10 cellular contexts compared by ENCODE assay signal in the genomic region with DNA sequence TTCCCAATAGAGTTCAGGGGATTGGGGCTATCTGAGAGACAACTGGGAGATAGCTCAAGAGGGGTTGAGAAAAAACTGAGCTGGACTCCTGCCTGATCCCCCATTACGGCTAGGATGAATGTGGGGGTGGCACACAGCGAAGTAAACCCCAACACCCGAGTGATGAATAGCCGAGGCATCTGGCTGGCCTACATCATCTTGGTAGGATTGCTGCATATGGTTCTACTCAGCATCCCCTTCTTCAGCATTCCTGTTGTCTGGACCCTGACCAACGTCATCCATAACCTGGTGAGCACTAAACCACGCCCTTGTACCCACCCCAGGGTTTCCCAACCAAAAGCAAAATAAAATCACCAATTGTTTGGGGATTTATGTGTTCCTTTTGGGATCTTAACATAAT.
DNase-seq lines count a peak whose midpoint lies in the region; ATAC-seq and TF ChIP-seq lines count a peak whose summit lies in the region.
"Had no signal": no experiment of that assay in that cellular context is flagged by ENCODE, and none has a peak within 500 bp of the region (broad histone marks: within the 10 kb centered on the region; RNA-seq: fewer than 3 reads in every experiment).

No MANE protein-coding gene starts in this region.

- H3K27me3 ChIP-seq in brain microvascular endothelial cell (replicated peaks) (no peaks in the 10 kb centered on the region), muscle layer of colon (ENCODE audit: control insufficient read depth in 1 of 2, insufficient read depth in 2 of 2, low read length in 2 of 2) (no peaks in the 10 kb centered on the region)

- H3K9ac ChIP-seq in muscle layer of colon (ENCODE audit: low read length): no peak overlapping the region

- H3K4me3 ChIP-seq in brain microvascular endothelial cell (ENCODE audit: low read depth, low read length) (peak overlapping the region; percentile 75), muscle layer of colon (ENCODE audit: low read depth in 1 of 2, low read length in 2 of 2) (peak overlapping the region in 1 of 2 donors; percentile 99)

- peaks cover 33% of the 10 kb centered on the region for H3K4me1 ChIP-seq in muscle layer of colon (ENCODE audit: insufficient read depth, low read length)

- in situ Hi-C loops in brain microvascular endothelial cell (cut with HindIII; ENCODE audit: low pct_ligation_motif_present, low sequenced_read_pairs): no loop called here

- H3K36me3 ChIP-seq in brain microvascular endothelial cell (replicated peaks) (peaks cover 45% of the 10 kb centered on the region), muscle layer of colon (ENCODE audit: insufficient read depth, low read length) (peaks cover 53% of the 10 kb centered on the region)

- DNase-seq in AG08396 (ENCODE audit: low spot score): peak; percentile 14
- DNase-seq in HCEC 1CT: peak; percentile 26
- DNase-seq in brain microvascular endothelial cell: no peak
- no peak for DNase-seq in DMS79 (lab: John Stamatoyannopoulos, UW)
- DNase-seq in activated T-cell treated with anti-CD3 and anti-CD28 coated beads for 4 hours: no peak
- DNase-seq: activated CD4-positive, alpha-beta T cell treated with anti-CD3 and anti-CD28 coated beads for 1 hour; NCI-H1436 had no signal

- TF ChIP-seq CTCF in brain microvascular endothelial cell (IDR thresholded peaks at IDR 0.05; ENCODE audit: low read depth, low read length, missing control alignments): no peak

- no peak overlapping the region for H3K27ac ChIP-seq in brain microvascular endothelial cell
- peak overlapping the region; percentile 59 for H3K27ac ChIP-seq in muscle layer of colon (ENCODE audit: low read depth, low read length)

- H3K9me3 ChIP-seq in muscle layer of colon (ENCODE audit: low read length): no peaks in the 10 kb centered on the region

- ATAC-seq in GM19395 (IDR thresholded peaks at IDR 0.05; ENCODE audit: unreplicated experiment) (no peak), GM21367 (IDR thresholded peaks at IDR 0.05; ENCODE audit: unreplicated experiment) (no peak)

Comparison
In these comparisons a context has a peak if more than half of its experiments do, and no peak if none do; other contexts are left out.
1. DNase-seq: peak in AG08396 (single experiment) and HCEC 1CT (single experiment); none in brain microvascular endothelial cell (single experiment), DMS79 (single experiment) and activated T-cell treated with anti-CD3 and anti-CD28 coated beads for 4 hours (single experiment).